In genomic region chr2:191245046-191245868, GRCh38 we compare ENCODE assay signal across 8 cellular contexts. TPM values are rescaled to one million over a fixed set of nuclear protein-coding genes. Genes with fewer than 3 reads are reported as not detected.
DNase-seq lines count a peak whose midpoint lies in the region; ATAC-seq and TF ChIP-seq lines count a peak whose summit lies in the region.

TSS of gene MYO1B (plus strand) at chr2:191245404. CDS start at chr2:191276896, 31,492 bp downstream.

- ATAC-seq in HG02571 (IDR thresholded peaks at IDR 0.05; ENCODE audit: unreplicated experiment) (peak; percentile 50), HG03378 (IDR thresholded peaks at IDR 0.05; ENCODE audit: unreplicated experiment) (no peak)

- DNase-seq in GM04504 (ENCODE audit: low read depth) (peak; percentile 69), NCI-H146 treated with DMSO at 0.1 percent for 48 hours (lab: John Stamatoyannopoulos, UW; ENCODE audit: unreplicated experiment) (peak; percentile 54), UCSD-AML1 (lab: John Stamatoyannopoulos, UW; ENCODE audit: unreplicated experiment) (peak; percentile 58), cardiac fibroblast (ENCODE audit: low read depth in 2 of 2) (peak; percentile 76 to 86), kidney epithelial cell (ENCODE audit: low read depth) (no peak)
- DNase-seq in stimulated activated CD4-positive, alpha-beta T cell treated with anti-CD3 and anti-CD28 coated beads, Interleukin-2, amount 100 ng/mL, for 24 hours, result peak; percentile 57 to 73

- H3K4me3 ChIP-seq in cardiac fibroblast (replicated peaks in 1 of 2; ENCODE audit: low read depth in 2 of 2, low read length in 2 of 2), result peak within 1 kb of the TSS; percentile 80 to 89
- H3K4me3 ChIP-seq in kidney epithelial cell (ENCODE audit: low read depth, low read length), result peak within 1 kb of the TSS; percentile 78

- TF ChIP-seq CTCF in cardiac fibroblast (IDR thresholded peaks at IDR 0.05; ENCODE audit: low read depth, low read length), result peak; percentile 22
- TF ChIP-seq CTCF in kidney epithelial cell (IDR thresholded peaks at IDR 0.05; ENCODE audit: insufficient read depth, low read length, poor library complexity, severe bottlenecking), result peak; percentile 24

- no peaks in the 10 kb centered on the region for H3K36me3 ChIP-seq in kidney epithelial cell (ENCODE audit: control insufficient read depth, insufficient read depth, low read length)

- no peaks in the 10 kb centered on the region for H3K27me3 ChIP-seq in kidney epithelial cell (ENCODE audit: control insufficient read depth, insufficient read depth, low read length)

RNA-seq across cellular contexts. Expression of gene MYO1B, which starts in this region (rescaled TPM):
- total RNA-seq in kidney epithelial cell, result 62.8 and 66.3 TPM in 2 replicates
